ENCODE assay signal across 1 cellular context in the genomic region with DNA sequence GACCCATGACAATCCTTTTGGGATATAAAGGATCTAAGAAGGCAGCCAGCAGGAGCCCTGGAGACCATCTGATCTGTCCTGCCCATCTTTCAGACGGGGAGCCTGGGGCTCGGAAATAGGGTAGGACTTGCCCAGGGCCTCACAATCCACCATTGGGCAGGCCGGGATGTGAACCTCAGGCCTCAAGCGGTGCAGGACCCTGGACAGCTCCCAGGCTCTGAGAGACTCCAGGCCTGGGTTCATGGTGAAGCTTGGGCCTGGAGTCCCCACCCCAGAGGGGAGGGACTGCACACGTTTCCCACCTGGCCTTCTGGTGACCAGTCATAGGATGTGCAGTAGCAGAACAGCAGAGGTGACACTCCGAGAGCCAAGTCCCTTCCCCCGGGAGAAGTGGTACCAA.
A peak's percentile ranks its signal among the peaks of the same experiment; 100 is the strongest.
TF ChIP-seq lines count a peak whose summit lies in the region.

No MANE protein-coding gene starts in this region.

TF ChIP-seq in K562, 482 proteins besides CTCF, POLR2A, EP300 and RAD21 (continued from another document and continues in another):
- TF ChIP-seq, protein P1, sequence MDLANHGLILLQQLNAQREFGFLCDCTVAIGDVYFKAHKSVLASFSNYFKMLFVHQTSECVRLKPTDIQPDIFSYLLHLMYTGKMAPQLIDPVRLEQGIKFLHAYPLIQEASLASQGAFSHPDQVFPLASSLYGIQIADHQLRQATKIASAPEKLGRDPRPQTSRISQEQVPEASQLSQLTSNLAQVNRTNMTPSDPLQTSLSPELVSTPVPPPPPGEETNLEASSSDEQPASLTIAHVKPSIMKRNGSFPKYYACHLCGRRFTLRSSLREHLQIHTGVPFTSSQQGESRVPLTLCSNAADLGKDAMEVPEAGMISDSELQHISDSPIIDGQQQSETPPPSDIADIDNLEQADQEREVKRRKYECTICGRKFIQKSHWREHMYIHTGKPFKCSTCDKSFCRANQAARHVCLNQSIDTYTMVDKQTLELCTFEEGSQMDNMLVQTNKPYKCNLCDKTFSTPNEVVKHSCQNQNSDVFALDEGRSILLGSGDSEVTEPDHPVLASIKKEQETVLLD (IDR thresholded peaks at IDR 0.05), result no peak
- TF ChIP-seq ETS2 (tag; IDR thresholded peaks at IDR 0.05; ENCODE audit: borderline replicate concordance, poor library complexity, severe bottlenecking) (no peak), ARNT (IDR thresholded peaks at IDR 0.05) (no peak), RBM22 (IDR thresholded peaks at IDR 0.05; ENCODE audit: low read depth, low read length, poor library complexity, severe bottlenecking) (no peak), ZNF263 (CRISPR knock-in tag; IDR thresholded peaks at IDR 0.05; ENCODE audit: borderline replicate concordance) (no peak), ZNF174 (CRISPR knock-in tag; IDR thresholded peaks at IDR 0.05) (no peak), CCAR2 (IDR thresholded peaks at IDR 0.05; ENCODE audit: low read depth, low read length) (no peak), TAF7 (tag; IDR thresholded peaks at IDR 0.05) (no peak), RCOR1 (IDR thresholded peaks at IDR 0.05; ENCODE audit: borderline replicate concordance in 1 of 2, low read depth in 2 of 2, low read length in 2 of 2) (0 out of 4 replicates have a peak, but pooled peaks of 1 of the 2 experiments have one; percentile 16), ZFPM2 (CRISPR knock-in tag; IDR thresholded peaks at IDR 0.05) (no peak), PRMT5 (CRISPR knock-in tag; IDR thresholded peaks at IDR 0.05) (peak; percentile 85; the same call in 1 of the 2 replicates), ZNF766 (CRISPR knock-in tag; conservative IDR thresholded peaks at IDR 0.05) (0 out of 2 replicates have a peak, but pooled peaks have one; percentile 47), ZNF175 (CRISPR knock-in tag; IDR thresholded peaks at IDR 0.05; ENCODE audit: low read depth) (no peak), SMC3 (conservative IDR thresholded peaks at IDR 0.05; ENCODE audit: insufficient read depth, low read depth, low read length) (no peak), ZNF75A (CRISPR knock-in tag; IDR thresholded peaks at IDR 0.05) (no peak), ZNF507 (tag; conservative IDR thresholded peaks at IDR 0.05) (no peak), ZNF347 (CRISPR knock-in tag; IDR thresholded peaks at IDR 0.05; ENCODE audit: low read depth) (no peak), MYBL2 (IDR thresholded peaks at IDR 0.05; ENCODE audit: low read depth) (no peak), MYBL2 (CRISPR knock-in tag; IDR thresholded peaks at IDR 0.05; ENCODE audit: borderline replicate concordance) (no peak), ZNF707 (CRISPR knock-in tag; conservative IDR thresholded peaks at IDR 0.05) (no peak), LEF1 (IDR thresholded peaks at IDR 0.05) (no peak)
- TF ChIP-seq, protein P2, sequence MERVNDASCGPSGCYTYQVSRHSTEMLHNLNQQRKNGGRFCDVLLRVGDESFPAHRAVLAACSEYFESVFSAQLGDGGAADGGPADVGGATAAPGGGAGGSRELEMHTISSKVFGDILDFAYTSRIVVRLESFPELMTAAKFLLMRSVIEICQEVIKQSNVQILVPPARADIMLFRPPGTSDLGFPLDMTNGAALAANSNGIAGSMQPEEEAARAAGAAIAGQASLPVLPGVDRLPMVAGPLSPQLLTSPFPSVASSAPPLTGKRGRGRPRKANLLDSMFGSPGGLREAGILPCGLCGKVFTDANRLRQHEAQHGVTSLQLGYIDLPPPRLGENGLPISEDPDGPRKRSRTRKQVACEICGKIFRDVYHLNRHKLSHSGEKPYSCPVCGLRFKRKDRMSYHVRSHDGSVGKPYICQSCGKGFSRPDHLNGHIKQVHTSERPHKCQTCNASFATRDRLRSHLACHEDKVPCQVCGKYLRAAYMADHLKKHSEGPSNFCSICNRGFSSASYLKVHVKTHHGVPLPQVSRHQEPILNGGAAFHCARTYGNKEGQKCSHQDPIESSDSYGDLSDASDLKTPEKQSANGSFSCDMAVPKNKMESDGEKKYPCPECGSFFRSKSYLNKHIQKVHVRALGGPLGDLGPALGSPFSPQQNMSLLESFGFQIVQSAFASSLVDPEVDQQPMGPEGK (CRISPR knock-in tag; IDR thresholded peaks at IDR 0.05; ENCODE audit: borderline replicate concordance), result no peak
- TF ChIP-seq, protein P3, sequence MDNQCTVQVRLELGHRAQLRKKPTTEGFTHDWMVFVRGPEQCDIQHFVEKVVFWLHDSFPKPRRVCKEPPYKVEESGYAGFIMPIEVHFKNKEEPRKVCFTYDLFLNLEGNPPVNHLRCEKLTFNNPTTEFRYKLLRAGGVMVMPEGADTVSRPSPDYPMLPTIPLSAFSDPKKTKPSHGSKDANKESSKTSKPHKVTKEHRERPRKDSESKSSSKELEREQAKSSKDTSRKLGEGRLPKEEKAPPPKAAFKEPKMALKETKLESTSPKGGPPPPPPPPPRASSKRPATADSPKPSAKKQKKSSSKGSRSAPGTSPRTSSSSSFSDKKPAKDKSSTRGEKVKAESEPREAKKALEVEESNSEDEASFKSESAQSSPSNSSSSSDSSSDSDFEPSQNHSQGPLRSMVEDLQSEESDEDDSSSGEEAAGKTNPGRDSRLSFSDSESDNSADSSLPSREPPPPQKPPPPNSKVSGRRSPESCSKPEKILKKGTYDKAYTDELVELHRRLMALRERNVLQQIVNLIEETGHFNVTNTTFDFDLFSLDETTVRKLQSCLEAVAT (IDR thresholded peaks at IDR 0.05), result no peak
- TF ChIP-seq, protein P4, sequence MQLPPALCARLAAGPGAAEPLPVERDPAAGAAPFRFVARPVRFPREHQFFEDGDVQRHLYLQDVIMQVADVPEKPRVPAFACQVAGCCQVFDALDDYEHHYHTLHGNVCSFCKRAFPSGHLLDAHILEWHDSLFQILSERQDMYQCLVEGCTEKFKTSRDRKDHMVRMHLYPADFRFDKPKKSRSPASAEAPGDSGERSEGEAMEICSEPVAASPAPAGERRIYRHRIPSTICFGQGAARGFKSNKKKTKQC (CRISPR knock-in tag; IDR thresholded peaks at IDR 0.05), result peak; percentile 69; the same call in 1 of the 2 replicates
- TF ChIP-seq, protein P5, sequence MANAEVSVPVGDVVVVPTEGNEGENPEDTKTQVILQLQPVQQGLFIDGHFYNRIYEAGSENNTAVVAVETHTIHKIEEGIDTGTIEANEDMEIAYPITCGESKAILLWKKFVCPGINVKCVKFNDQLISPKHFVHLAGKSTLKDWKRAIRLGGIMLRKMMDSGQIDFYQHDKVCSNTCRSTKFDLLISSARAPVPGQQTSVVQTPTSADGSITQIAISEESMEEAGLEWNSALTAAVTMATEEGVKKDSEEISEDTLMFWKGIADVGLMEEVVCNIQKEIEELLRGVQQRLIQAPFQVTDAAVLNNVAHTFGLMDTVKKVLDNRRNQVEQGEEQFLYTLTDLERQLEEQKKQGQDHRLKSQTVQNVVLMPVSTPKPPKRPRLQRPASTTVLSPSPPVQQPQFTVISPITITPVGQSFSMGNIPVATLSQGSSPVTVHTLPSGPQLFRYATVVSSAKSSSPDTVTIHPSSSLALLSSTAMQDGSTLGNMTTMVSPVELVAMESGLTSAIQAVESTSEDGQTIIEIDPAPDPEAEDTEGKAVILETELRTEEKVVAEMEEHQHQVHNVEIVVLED (CRISPR knock-in tag; IDR thresholded peaks at IDR 0.05), result no peak
- TF ChIP-seq, protein P6, sequence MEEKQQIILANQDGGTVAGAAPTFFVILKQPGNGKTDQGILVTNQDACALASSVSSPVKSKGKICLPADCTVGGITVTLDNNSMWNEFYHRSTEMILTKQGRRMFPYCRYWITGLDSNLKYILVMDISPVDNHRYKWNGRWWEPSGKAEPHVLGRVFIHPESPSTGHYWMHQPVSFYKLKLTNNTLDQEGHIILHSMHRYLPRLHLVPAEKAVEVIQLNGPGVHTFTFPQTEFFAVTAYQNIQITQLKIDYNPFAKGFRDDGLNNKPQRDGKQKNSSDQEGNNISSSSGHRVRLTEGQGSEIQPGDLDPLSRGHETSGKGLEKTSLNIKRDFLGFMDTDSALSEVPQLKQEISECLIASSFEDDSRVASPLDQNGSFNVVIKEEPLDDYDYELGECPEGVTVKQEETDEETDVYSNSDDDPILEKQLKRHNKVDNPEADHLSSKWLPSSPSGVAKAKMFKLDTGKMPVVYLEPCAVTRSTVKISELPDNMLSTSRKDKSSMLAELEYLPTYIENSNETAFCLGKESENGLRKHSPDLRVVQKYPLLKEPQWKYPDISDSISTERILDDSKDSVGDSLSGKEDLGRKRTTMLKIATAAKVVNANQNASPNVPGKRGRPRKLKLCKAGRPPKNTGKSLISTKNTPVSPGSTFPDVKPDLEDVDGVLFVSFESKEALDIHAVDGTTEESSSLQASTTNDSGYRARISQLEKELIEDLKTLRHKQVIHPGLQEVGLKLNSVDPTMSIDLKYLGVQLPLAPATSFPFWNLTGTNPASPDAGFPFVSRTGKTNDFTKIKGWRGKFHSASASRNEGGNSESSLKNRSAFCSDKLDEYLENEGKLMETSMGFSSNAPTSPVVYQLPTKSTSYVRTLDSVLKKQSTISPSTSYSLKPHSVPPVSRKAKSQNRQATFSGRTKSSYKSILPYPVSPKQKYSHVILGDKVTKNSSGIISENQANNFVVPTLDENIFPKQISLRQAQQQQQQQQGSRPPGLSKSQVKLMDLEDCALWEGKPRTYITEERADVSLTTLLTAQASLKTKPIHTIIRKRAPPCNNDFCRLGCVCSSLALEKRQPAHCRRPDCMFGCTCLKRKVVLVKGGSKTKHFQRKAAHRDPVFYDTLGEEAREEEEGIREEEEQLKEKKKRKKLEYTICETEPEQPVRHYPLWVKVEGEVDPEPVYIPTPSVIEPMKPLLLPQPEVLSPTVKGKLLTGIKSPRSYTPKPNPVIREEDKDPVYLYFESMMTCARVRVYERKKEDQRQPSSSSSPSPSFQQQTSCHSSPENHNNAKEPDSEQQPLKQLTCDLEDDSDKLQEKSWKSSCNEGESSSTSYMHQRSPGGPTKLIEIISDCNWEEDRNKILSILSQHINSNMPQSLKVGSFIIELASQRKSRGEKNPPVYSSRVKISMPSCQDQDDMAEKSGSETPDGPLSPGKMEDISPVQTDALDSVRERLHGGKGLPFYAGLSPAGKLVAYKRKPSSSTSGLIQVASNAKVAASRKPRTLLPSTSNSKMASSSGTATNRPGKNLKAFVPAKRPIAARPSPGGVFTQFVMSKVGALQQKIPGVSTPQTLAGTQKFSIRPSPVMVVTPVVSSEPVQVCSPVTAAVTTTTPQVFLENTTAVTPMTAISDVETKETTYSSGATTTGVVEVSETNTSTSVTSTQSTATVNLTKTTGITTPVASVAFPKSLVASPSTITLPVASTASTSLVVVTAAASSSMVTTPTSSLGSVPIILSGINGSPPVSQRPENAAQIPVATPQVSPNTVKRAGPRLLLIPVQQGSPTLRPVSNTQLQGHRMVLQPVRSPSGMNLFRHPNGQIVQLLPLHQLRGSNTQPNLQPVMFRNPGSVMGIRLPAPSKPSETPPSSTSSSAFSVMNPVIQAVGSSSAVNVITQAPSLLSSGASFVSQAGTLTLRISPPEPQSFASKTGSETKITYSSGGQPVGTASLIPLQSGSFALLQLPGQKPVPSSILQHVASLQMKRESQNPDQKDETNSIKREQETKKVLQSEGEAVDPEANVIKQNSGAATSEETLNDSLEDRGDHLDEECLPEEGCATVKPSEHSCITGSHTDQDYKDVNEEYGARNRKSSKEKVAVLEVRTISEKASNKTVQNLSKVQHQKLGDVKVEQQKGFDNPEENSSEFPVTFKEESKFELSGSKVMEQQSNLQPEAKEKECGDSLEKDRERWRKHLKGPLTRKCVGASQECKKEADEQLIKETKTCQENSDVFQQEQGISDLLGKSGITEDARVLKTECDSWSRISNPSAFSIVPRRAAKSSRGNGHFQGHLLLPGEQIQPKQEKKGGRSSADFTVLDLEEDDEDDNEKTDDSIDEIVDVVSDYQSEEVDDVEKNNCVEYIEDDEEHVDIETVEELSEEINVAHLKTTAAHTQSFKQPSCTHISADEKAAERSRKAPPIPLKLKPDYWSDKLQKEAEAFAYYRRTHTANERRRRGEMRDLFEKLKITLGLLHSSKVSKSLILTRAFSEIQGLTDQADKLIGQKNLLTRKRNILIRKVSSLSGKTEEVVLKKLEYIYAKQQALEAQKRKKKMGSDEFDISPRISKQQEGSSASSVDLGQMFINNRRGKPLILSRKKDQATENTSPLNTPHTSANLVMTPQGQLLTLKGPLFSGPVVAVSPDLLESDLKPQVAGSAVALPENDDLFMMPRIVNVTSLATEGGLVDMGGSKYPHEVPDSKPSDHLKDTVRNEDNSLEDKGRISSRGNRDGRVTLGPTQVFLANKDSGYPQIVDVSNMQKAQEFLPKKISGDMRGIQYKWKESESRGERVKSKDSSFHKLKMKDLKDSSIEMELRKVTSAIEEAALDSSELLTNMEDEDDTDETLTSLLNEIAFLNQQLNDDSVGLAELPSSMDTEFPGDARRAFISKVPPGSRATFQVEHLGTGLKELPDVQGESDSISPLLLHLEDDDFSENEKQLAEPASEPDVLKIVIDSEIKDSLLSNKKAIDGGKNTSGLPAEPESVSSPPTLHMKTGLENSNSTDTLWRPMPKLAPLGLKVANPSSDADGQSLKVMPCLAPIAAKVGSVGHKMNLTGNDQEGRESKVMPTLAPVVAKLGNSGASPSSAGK (IDR thresholded peaks at IDR 0.05), result no peak
- TF ChIP-seq, protein P7, sequence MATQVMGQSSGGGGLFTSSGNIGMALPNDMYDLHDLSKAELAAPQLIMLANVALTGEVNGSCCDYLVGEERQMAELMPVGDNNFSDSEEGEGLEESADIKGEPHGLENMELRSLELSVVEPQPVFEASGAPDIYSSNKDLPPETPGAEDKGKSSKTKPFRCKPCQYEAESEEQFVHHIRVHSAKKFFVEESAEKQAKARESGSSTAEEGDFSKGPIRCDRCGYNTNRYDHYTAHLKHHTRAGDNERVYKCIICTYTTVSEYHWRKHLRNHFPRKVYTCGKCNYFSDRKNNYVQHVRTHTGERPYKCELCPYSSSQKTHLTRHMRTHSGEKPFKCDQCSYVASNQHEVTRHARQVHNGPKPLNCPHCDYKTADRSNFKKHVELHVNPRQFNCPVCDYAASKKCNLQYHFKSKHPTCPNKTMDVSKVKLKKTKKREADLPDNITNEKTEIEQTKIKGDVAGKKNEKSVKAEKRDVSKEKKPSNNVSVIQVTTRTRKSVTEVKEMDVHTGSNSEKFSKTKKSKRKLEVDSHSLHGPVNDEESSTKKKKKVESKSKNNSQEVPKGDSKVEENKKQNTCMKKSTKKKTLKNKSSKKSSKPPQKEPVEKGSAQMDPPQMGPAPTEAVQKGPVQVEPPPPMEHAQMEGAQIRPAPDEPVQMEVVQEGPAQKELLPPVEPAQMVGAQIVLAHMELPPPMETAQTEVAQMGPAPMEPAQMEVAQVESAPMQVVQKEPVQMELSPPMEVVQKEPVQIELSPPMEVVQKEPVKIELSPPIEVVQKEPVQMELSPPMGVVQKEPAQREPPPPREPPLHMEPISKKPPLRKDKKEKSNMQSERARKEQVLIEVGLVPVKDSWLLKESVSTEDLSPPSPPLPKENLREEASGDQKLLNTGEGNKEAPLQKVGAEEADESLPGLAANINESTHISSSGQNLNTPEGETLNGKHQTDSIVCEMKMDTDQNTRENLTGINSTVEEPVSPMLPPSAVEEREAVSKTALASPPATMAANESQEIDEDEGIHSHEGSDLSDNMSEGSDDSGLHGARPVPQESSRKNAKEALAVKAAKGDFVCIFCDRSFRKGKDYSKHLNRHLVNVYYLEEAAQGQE (CRISPR knock-in tag; IDR thresholded peaks at IDR 0.05; ENCODE audit: low read depth), result peak; percentile 96
- TF ChIP-seq, protein P8, sequence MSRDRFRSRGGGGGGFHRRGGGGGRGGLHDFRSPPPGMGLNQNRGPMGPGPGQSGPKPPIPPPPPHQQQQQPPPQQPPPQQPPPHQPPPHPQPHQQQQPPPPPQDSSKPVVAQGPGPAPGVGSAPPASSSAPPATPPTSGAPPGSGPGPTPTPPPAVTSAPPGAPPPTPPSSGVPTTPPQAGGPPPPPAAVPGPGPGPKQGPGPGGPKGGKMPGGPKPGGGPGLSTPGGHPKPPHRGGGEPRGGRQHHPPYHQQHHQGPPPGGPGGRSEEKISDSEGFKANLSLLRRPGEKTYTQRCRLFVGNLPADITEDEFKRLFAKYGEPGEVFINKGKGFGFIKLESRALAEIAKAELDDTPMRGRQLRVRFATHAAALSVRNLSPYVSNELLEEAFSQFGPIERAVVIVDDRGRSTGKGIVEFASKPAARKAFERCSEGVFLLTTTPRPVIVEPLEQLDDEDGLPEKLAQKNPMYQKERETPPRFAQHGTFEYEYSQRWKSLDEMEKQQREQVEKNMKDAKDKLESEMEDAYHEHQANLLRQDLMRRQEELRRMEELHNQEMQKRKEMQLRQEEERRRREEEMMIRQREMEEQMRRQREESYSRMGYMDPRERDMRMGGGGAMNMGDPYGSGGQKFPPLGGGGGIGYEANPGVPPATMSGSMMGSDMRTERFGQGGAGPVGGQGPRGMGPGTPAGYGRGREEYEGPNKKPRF (IDR thresholded peaks at IDR 0.05; ENCODE audit: low read depth, low read length), result no peak
